In genomic region chrX:115598556-115598955, GRCh38 we compare ENCODE assay signal across 26 cellular contexts. TPM values are rescaled to one million over a fixed set of nuclear protein-coding genes. Genes with fewer than 3 reads are reported as not detected.
DNase-seq lines count a peak whose midpoint lies in the region; ATAC-seq, FAIRE-seq and TF ChIP-seq lines count a peak whose summit lies in the region.
"Had no signal": no experiment of that assay in that cellular context is flagged by ENCODE, and none has a peak within 500 bp of the region (broad histone marks: within the 10 kb centered on the region; RNA-seq: fewer than 3 reads in every experiment).

No MANE protein-coding gene starts in this region.

- peaks cover 3% of the 10 kb centered on the region for H3F3A ChIP-seq in PC-3 (ENCODE audit: low read length, unreplicated experiment)

- H3K36me3 Mint-ChIP-seq in astrocyte (ENCODE audit: low read depth, unreplicated experiment), result peaks cover 2% of the 10 kb centered on the region
- no peaks in the 10 kb centered on the region for H3K36me3 Mint-ChIP-seq in activated T-cell treated with anti-CD3 and anti-CD28 coated beads, Interleukin-2, amount 50 U/mL, for 72 hours (ENCODE audit: insufficient read depth in 2 of 2)
- H3K36me3 Mint-ChIP-seq: CD8-positive, alpha-beta T cell had no signal

- peaks cover 14% of the 10 kb centered on the region for H3K36me3 ChIP-seq in astrocyte (ENCODE audit: insufficient read depth, low read length)
- peaks cover 6% of the 10 kb centered on the region for H3K36me3 ChIP-seq in osteoblast (ENCODE audit: insufficient read depth, low read length)
- H3K36me3 ChIP-seq in thoracic aorta, result peaks cover 5% of the 10 kb centered on the region
- H3K36me3 ChIP-seq in PC-3 (ENCODE audit: low read depth, low read length), result peaks cover 16% of the 10 kb centered on the region; the same call in 1 of the 2 replicates
- H3K36me3 ChIP-seq: MG63, Peyer's patch had no signal

- no peak for TF ChIP-seq CTCF in astrocyte (IDR thresholded peaks at IDR 0.05; ENCODE audit: insufficient read depth, low read depth, low read length)
- TF ChIP-seq CTCF in dorsolateral prefrontal cortex (IDR thresholded peaks at IDR 0.05 in 54 of 56, conservative IDR thresholded peaks at IDR 0.05 in 2 of 56; ENCODE audit: low read depth in 1 of 56, partially characterized antibody in 56 of 56), result no peak
- TF ChIP-seq CTCF in osteoblast (IDR thresholded peaks at IDR 0.05; ENCODE audit: extremely low read depth, low read depth, low read length), result no peak
- no peak for TF ChIP-seq CTCF in thoracic aorta (IDR thresholded peaks at IDR 0.05)
- no peak for TF ChIP-seq CTCF in PC-3 (conservative IDR thresholded peaks at IDR 0.05; ENCODE audit: low read depth, low read length)

- no peaks in the 10 kb centered on the region for H3K27me3 Mint-ChIP-seq in astrocyte (ENCODE audit: low read depth, unreplicated experiment)
- peaks cover 40% of the 10 kb centered on the region for H3K27me3 Mint-ChIP-seq in activated T-cell treated with anti-CD3 and anti-CD28 coated beads, Interleukin-2, amount 50 U/mL, for 72 hours (ENCODE audit: low read depth)
- H3K27me3 Mint-ChIP-seq: B cell had no signal

- no peak for ATAC-seq in thoracic aorta (ENCODE audit: insufficient number of reproducible peaks, low FRiP score, low read depth)
- no peak for ATAC-seq in HG03045 (IDR thresholded peaks at IDR 0.05; ENCODE audit: unreplicated experiment)
- no peak for ATAC-seq in activated T-cell treated with anti-CD3 and anti-CD28 coated beads, Interleukin-2, amount 50 U/mL, for 72 hours (replicated peaks in 1 of 2)
- no peak for ATAC-seq in PC-3
- ATAC-seq: CD8-positive, alpha-beta T cell; HCT116 had no signal

- POLR2A ChIA-PET in PC-3 (lab: Charles Lee; ENCODE audit: unreplicated experiment), result no interaction called here

- BruUV-seq in PC-3 (replicated peaks; lab: Mats Ljungman, UMichigan), result no TSS peak

- intact Hi-C loops in dorsolateral prefrontal cortex (cut with DNase I) (no loop called here), PC-3 (cut with micrococcal nuclease) (no loop called here)

- no peak for DNase-seq in astrocyte (ENCODE audit: low read depth)
- no peak for DNase-seq in dorsolateral prefrontal cortex
- no peak for DNase-seq in osteoblast (ENCODE audit: insufficient read length, low spot score, missing footprints)
- no peak for DNase-seq in thoracic aorta (ENCODE audit: low spot score)
- DNase-seq in activated T-cell treated with anti-CD3 and anti-CD28 coated beads, Interleukin-2, amount 50 U/mL, for 72 hours, result no peak
- DNase-seq in PC-3, result no peak
- DNase-seq in SW480 (ENCODE audit: low spot score), result no peak
- DNase-seq: CD8-positive, alpha-beta T cell; DMS 273 treated with DMSO at 0.1 percent for 48 hours; DMS79; EL; GF-D8; IMR-90; KG1; MG63; NCI-H2029 treated with DMSO at 0.1 percent for 48 hours; NCI-H226; NCI-H510A; NCI-H69; Peyer's patch had no signal

- no peak overlapping the region for H3K4me3 ChIP-seq in astrocyte (ENCODE audit: insufficient read depth, low read depth, low read length)
- no peak overlapping the region for H3K4me3 ChIP-seq in dorsolateral prefrontal cortex
- no peak overlapping the region for H3K4me3 ChIP-seq in osteoblast (ENCODE audit: insufficient read depth, low read length)
- no peak overlapping the region for H3K4me3 ChIP-seq in thoracic aorta
- H3K4me3 ChIP-seq in PC-3 (ENCODE audit: low read length), result no peak overlapping the region
- H3K4me3 ChIP-seq: MG63, Peyer's patch had no signal

- H2AFZ ChIP-seq in astrocyte (ENCODE audit: low read depth, low read length) (no peak overlapping the region), osteoblast (ENCODE audit: low read length) (no peak overlapping the region), PC-3 (ENCODE audit: low read length) (no peak overlapping the region)

- H3K9me3 ChIP-seq in astrocyte (ENCODE audit: insufficient read depth, low read depth, low read length) (no peaks in the 10 kb centered on the region), osteoblast (ENCODE audit: low read depth, low read length) (no peaks in the 10 kb centered on the region), thoracic aorta (no peaks in the 10 kb centered on the region), PC-3 (ENCODE audit: low read length) (no peaks in the 10 kb centered on the region)
- H3K9me3 ChIP-seq: MG63, Peyer's patch had no signal

- FAIRE-seq in astrocyte (lab: Jason Lieb, UNC), result no peak
- FAIRE-seq: GM12892 had no signal

- H3K27me3 ChIP-seq in astrocyte (ENCODE audit: insufficient read depth, low read length), result no peaks in the 10 kb centered on the region
- peaks cover 0 to 94% (median 42%) of the 10 kb centered on the region in 45 donors for H3K27me3 ChIP-seq in dorsolateral prefrontal cortex
- peaks cover 5% of the 10 kb centered on the region for H3K27me3 ChIP-seq in osteoblast (ENCODE audit: insufficient read depth, low read length)
- no peaks in the 10 kb centered on the region for H3K27me3 ChIP-seq in thoracic aorta (replicated peaks; ENCODE audit: insufficient read depth)
- no peaks in the 10 kb centered on the region for H3K27me3 ChIP-seq in PC-3 (ENCODE audit: low read length)
- H3K27me3 ChIP-seq: MG63, Peyer's patch had no signal

- H4K20me1 ChIP-seq in astrocyte (ENCODE audit: insufficient read depth, low read length) (peaks cover 10% of the 10 kb centered on the region), osteoblast (ENCODE audit: insufficient read depth, low read length) (peaks cover 9% of the 10 kb centered on the region), PC-3 (ENCODE audit: low read length) (no peaks in the 10 kb centered on the region)

- peaks cover 35% of the 10 kb centered on the region for H3K4me1 Mint-ChIP-seq in astrocyte (ENCODE audit: low read depth, unreplicated experiment)
- no peaks in the 10 kb centered on the region for H3K4me1 Mint-ChIP-seq in activated T-cell treated with anti-CD3 and anti-CD28 coated beads, Interleukin-2, amount 50 U/mL, for 72 hours (ENCODE audit: low read depth)
- H3K4me1 Mint-ChIP-seq: B cell had no signal

- H3K9me2 ChIP-seq in PC-3 (replicated peaks; ENCODE audit: low read length), result no peaks in the 10 kb centered on the region

- H3K4me2 ChIP-seq in astrocyte (ENCODE audit: low read length), result peak overlapping the region; percentile 36
- no peak overlapping the region for H3K4me2 ChIP-seq in osteoblast (ENCODE audit: insufficient read depth, low read length)
- H3K4me2 ChIP-seq in PC-3 (ENCODE audit: low read length), result no peak overlapping the region

- no peak overlapping the region for H3K4me3 Mint-ChIP-seq in astrocyte (ENCODE audit: unreplicated experiment)
- no peak overlapping the region for H3K4me3 Mint-ChIP-seq in activated T-cell treated with anti-CD3 and anti-CD28 coated beads, Interleukin-2, amount 50 U/mL, for 72 hours
- H3K4me3 Mint-ChIP-seq: B cell; CD8-positive, alpha-beta T cell had no signal

- H3K9ac ChIP-seq in astrocyte (ENCODE audit: low read length) (no peak overlapping the region), PC-3 (ENCODE audit: low read length) (no peak overlapping the region)

- CTCF ChIA-PET in PC-3 (lab: Charles Lee), result no interaction called here

- H3K27ac Mint-ChIP-seq in astrocyte (ENCODE audit: unreplicated experiment), result no peak overlapping the region
- H3K27ac Mint-ChIP-seq in activated T-cell treated with anti-CD3 and anti-CD28 coated beads, Interleukin-2, amount 50 U/mL, for 72 hours, result no peak overlapping the region
- H3K27ac Mint-ChIP-seq: B cell; CD8-positive, alpha-beta T cell had no signal

- H3K27ac ChIP-seq in astrocyte (ENCODE audit: low read depth, low read length) (no peak overlapping the region), dorsolateral prefrontal cortex (peak overlapping the region in 40 of 59 donors; percentile 1 to 83 (median 51)), osteoblast (ENCODE audit: low read depth, low read length) (peak overlapping the region; percentile 14), thoracic aorta (peak overlapping the region; percentile 43 to 66), PC-3 (ENCODE audit: low read length) (no peak overlapping the region)
- H3K27ac ChIP-seq: C4-2B, Peyer's patch had no signal

- H3K9me3 Mint-ChIP-seq in astrocyte (ENCODE audit: unreplicated experiment), result no peaks in the 10 kb centered on the region
- H3K9me3 Mint-ChIP-seq in activated T-cell treated with anti-CD3 and anti-CD28 coated beads, Interleukin-2, amount 50 U/mL, for 72 hours, result no peaks in the 10 kb centered on the region
- H3K9me3 Mint-ChIP-seq: CD8-positive, alpha-beta T cell had no signal

- H3K4me1 ChIP-seq in astrocyte (ENCODE audit: insufficient read depth, low read length) (peaks cover 19% of the 10 kb centered on the region), osteoblast (ENCODE audit: insufficient read depth, low read length) (peaks cover 15% of the 10 kb centered on the region), thoracic aorta (ENCODE audit: control insufficient read depth in 1 of 2, low read depth in 2 of 2) (peaks cover 0 to 47% of the 10 kb centered on the region in 2 donors), PC-3 (ENCODE audit: insufficient read depth, low read length) (peaks cover 33% of the 10 kb centered on the region)
- H3K4me1 ChIP-seq: Peyer's patch had no signal

- H3K79me2 ChIP-seq in astrocyte (ENCODE audit: insufficient read depth, low read length) (peaks cover 96% of the 10 kb centered on the region), osteoblast (ENCODE audit: insufficient read depth, low read length) (peaks cover 87% of the 10 kb centered on the region), PC-3 (ENCODE audit: low read length) (peaks cover 93% of the 10 kb centered on the region)

RNA-seq across cellular contexts. Expression of gene PLS3, which starts 37.6 kb away (rescaled TPM):
- 310 and 313 TPM in 2 replicates for total RNA-seq in astrocyte
- 10 to 100 TPM; 33.8 to 96.0 (median 55.8) TPM for total RNA-seq in dorsolateral prefrontal cortex
- total RNA-seq in osteoblast, result 324 and 358 TPM in 2 replicates
- 100 to 1,000 TPM; 466 to 474 TPM for total RNA-seq in thoracic aorta
- total RNA-seq in activated T-cell treated with anti-CD3 and anti-CD28 coated beads, Interleukin-2, amount 50 U/mL, for 72 hours, result 1 to 10 TPM in 1 of 2 donors, under 1 TPM in 1; 0.99 to 1.3 TPM
- 248 and 267 TPM in 2 replicates for total RNA-seq in PC-3 (2014; rRNA removed)
- total RNA-seq: B cell; CD8-positive, alpha-beta T cell; OCI-LY7 had no signal

Comparison
In these comparisons a context has a peak if more than half of its experiments do, and no peak if none do; other contexts are left out.
1. H3K27ac ChIP-seq: peak in dorsolateral prefrontal cortex (40 of 59), osteoblast (single experiment) and thoracic aorta (2 of 2); none in astrocyte (single experiment) and PC-3 (single experiment).
2. RNA of gene PLS3, which starts 37.6 kb away (total RNA-seq): 466 to 474 TPM in thoracic aorta, 324 to 358 TPM in osteoblast, 310 to 313 TPM in astrocyte, 248 to 267 TPM in PC-3 and 33.8 to 96.0 TPM in dorsolateral prefrontal cortex; 0.99 to 1.3 TPM in activated T-cell treated with anti-CD3 and anti-CD28 coated beads, Interleukin-2, amount 50 U/mL, for 72 hours; every median in the first group is over 10 times any median in the second.